1 cellular context compared by ENCODE assay signal in genomic region chr18:9705183-9705864, GRCh38.
TF ChIP-seq lines count a peak whose summit lies in the region.

No MANE protein-coding gene starts in this region.

TF ChIP-seq in HEK293, 187 proteins besides CTCF, POLR2A, EP300 and RAD21 (continued from another document and continues in another):
- TF ChIP-seq ZNF518A (tag by site-specific recombination; conservative IDR thresholded peaks at IDR 0.05; ENCODE audit: low read depth) (peak; percentile 25; the same call in 1 of the 2 replicates), ZSCAN16 (tag by site-specific recombination; IDR thresholded peaks at IDR 0.05) (no peak), AEBP2 (tag by site-specific recombination; IDR thresholded peaks at IDR 0.05; ENCODE audit: borderline replicate concordance) (no peak), ZNF157 (tag by site-specific recombination; IDR thresholded peaks at IDR 0.05) (no peak), ZNF626 (tag by site-specific recombination; IDR thresholded peaks at IDR 0.05) (no peak), ZXDB (tag by site-specific recombination; IDR thresholded peaks at IDR 0.05) (peak; percentile 84), ZFP41 (tag by site-specific recombination; IDR thresholded peaks at IDR 0.05; ENCODE audit: borderline replicate concordance) (no peak), ZBTB49 (tag by site-specific recombination; IDR thresholded peaks at IDR 0.05; ENCODE audit: low read depth) (no peak), ZNF140 (tag by site-specific recombination; IDR thresholded peaks at IDR 0.05) (no peak), ZNF585B (tag by site-specific recombination; IDR thresholded peaks at IDR 0.05) (no peak), ZBTB10 (tag by site-specific recombination; IDR thresholded peaks at IDR 0.05) (no peak), ZNF658 (tag by site-specific recombination; IDR thresholded peaks at IDR 0.05) (no peak), ZNF433 (tag by site-specific recombination; IDR thresholded peaks at IDR 0.05; ENCODE audit: low read depth) (no peak), ZNF510 (tag by site-specific recombination; IDR thresholded peaks at IDR 0.05; ENCODE audit: insufficient replicate concordance) (no peak), ZNF169 (tag by site-specific recombination; IDR thresholded peaks at IDR 0.05) (no peak), ATF2 (tag by site-specific recombination; IDR thresholded peaks at IDR 0.05; ENCODE audit: low read depth) (no peak), ZNF335 (tag by site-specific recombination; conservative IDR thresholded peaks at IDR 0.05) (peak; percentile 36; the same call in 1 of the 2 replicates), ZNF239 (tag by site-specific recombination; IDR thresholded peaks at IDR 0.05) (no peak; the same call in 1 of the 2 replicates), ZNF777 (tag by site-specific recombination; IDR thresholded peaks at IDR 0.05; ENCODE audit: borderline replicate concordance) (no peak), IKZF3 (tag by site-specific recombination; IDR thresholded peaks at IDR 0.05) (peak; percentile 52; the same call in 1 of the 2 replicates), ZNF148 (tag by site-specific recombination; IDR thresholded peaks at IDR 0.05; ENCODE audit: borderline replicate concordance) (no peak), ZNF132 (tag by site-specific recombination; IDR thresholded peaks at IDR 0.05; ENCODE audit: borderline replicate concordance) (no peak), ZFHX2 (tag by site-specific recombination; conservative IDR thresholded peaks at IDR 0.05) (no peak), ZNF404 (tag by site-specific recombination; IDR thresholded peaks at IDR 0.05) (no peak), ZSCAN4 (tag by site-specific recombination; IDR thresholded peaks at IDR 0.05) (peak; percentile 37; the same call in 1 of the 2 replicates), ZNF704 (tag by site-specific recombination; IDR thresholded peaks at IDR 0.05) (no peak), MEIS1 (CRISPR knock-in tag; IDR thresholded peaks at IDR 0.05; ENCODE audit: borderline replicate concordance) (no peak), ZNF629 (tag by site-specific recombination; IDR thresholded peaks at IDR 0.05) (peak; percentile 85), GFI1B (tag by site-specific recombination; IDR thresholded peaks at IDR 0.05) (0 out of 2 replicates have a peak, but pooled peaks have one; percentile 38), ZNF558 (tag by site-specific recombination; IDR thresholded peaks at IDR 0.05) (no peak), ZNF23 (tag by site-specific recombination; IDR thresholded peaks at IDR 0.05; ENCODE audit: borderline replicate concordance) (no peak), ZNF776 (tag by site-specific recombination; IDR thresholded peaks at IDR 0.05; ENCODE audit: borderline replicate concordance) (no peak), TSHZ1 (tag by site-specific recombination; IDR thresholded peaks at IDR 0.05; ENCODE audit: borderline replicate concordance) (peak; percentile 49; the same call in 1 of the 2 replicates), ZEB2 (tag by site-specific recombination; IDR thresholded peaks at IDR 0.05) (peak; percentile 91), ZNF48 (tag by site-specific recombination; IDR thresholded peaks at IDR 0.05) (no peak), HOXD13 (CRISPR knock-in tag; IDR thresholded peaks at IDR 0.05; ENCODE audit: borderline replicate concordance) (no peak)
